In the genomic region with DNA sequence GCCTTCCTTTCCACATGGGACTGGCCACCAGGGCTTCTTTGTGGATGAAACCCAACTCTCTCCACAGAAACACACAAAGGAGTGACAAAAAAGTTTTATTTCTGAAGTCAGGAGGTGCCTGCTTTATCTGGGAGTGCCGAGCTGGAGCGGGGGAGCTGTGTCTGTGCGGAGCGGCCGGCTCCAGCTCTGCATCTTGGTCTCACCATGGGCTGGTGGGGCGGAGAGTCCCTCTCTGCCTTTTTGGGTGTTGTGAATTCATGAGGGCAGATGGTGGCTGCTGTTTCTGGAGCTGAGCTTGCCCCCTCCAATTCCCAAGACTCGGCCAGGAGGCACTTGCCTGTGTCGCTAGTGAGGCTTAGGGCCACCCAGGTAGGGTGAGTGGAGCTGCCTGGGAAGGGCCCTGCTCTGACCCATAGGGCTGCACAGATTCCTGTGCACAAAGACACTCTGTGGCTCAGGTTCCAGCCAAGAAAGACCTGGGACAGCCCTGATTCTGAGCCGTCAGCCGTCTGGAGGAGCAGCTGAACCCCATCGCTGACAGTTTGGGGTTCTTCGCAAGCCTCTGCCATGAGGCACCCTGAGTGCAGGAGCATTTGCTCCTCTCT, we compare ENCODE assay signal across 1 cellular context.
TF ChIP-seq lines count a peak whose summit lies in the region.

No MANE protein-coding gene starts in this region.

TF ChIP-seq in GM23338, 12 proteins besides CTCF, POLR2A, EP300 and RAD21 (continued from another document):
- TF ChIP-seq JUNB (IDR thresholded peaks at IDR 0.05; ENCODE audit: unreplicated experiment): no peak
- TF ChIP-seq ZNF331 (CRISPR knock-in tag; IDR thresholded peaks at IDR 0.05; ENCODE audit: low read depth): no peak
- TF ChIP-seq, protein P1, sequence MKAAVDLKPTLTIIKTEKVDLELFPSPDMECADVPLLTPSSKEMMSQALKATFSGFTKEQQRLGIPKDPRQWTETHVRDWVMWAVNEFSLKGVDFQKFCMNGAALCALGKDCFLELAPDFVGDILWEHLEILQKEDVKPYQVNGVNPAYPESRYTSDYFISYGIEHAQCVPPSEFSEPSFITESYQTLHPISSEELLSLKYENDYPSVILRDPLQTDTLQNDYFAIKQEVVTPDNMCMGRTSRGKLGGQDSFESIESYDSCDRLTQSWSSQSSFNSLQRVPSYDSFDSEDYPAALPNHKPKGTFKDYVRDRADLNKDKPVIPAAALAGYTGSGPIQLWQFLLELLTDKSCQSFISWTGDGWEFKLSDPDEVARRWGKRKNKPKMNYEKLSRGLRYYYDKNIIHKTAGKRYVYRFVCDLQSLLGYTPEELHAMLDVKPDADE (IDR thresholded peaks at IDR 0.05): no peak
- TF ChIP-seq, protein P2, sequence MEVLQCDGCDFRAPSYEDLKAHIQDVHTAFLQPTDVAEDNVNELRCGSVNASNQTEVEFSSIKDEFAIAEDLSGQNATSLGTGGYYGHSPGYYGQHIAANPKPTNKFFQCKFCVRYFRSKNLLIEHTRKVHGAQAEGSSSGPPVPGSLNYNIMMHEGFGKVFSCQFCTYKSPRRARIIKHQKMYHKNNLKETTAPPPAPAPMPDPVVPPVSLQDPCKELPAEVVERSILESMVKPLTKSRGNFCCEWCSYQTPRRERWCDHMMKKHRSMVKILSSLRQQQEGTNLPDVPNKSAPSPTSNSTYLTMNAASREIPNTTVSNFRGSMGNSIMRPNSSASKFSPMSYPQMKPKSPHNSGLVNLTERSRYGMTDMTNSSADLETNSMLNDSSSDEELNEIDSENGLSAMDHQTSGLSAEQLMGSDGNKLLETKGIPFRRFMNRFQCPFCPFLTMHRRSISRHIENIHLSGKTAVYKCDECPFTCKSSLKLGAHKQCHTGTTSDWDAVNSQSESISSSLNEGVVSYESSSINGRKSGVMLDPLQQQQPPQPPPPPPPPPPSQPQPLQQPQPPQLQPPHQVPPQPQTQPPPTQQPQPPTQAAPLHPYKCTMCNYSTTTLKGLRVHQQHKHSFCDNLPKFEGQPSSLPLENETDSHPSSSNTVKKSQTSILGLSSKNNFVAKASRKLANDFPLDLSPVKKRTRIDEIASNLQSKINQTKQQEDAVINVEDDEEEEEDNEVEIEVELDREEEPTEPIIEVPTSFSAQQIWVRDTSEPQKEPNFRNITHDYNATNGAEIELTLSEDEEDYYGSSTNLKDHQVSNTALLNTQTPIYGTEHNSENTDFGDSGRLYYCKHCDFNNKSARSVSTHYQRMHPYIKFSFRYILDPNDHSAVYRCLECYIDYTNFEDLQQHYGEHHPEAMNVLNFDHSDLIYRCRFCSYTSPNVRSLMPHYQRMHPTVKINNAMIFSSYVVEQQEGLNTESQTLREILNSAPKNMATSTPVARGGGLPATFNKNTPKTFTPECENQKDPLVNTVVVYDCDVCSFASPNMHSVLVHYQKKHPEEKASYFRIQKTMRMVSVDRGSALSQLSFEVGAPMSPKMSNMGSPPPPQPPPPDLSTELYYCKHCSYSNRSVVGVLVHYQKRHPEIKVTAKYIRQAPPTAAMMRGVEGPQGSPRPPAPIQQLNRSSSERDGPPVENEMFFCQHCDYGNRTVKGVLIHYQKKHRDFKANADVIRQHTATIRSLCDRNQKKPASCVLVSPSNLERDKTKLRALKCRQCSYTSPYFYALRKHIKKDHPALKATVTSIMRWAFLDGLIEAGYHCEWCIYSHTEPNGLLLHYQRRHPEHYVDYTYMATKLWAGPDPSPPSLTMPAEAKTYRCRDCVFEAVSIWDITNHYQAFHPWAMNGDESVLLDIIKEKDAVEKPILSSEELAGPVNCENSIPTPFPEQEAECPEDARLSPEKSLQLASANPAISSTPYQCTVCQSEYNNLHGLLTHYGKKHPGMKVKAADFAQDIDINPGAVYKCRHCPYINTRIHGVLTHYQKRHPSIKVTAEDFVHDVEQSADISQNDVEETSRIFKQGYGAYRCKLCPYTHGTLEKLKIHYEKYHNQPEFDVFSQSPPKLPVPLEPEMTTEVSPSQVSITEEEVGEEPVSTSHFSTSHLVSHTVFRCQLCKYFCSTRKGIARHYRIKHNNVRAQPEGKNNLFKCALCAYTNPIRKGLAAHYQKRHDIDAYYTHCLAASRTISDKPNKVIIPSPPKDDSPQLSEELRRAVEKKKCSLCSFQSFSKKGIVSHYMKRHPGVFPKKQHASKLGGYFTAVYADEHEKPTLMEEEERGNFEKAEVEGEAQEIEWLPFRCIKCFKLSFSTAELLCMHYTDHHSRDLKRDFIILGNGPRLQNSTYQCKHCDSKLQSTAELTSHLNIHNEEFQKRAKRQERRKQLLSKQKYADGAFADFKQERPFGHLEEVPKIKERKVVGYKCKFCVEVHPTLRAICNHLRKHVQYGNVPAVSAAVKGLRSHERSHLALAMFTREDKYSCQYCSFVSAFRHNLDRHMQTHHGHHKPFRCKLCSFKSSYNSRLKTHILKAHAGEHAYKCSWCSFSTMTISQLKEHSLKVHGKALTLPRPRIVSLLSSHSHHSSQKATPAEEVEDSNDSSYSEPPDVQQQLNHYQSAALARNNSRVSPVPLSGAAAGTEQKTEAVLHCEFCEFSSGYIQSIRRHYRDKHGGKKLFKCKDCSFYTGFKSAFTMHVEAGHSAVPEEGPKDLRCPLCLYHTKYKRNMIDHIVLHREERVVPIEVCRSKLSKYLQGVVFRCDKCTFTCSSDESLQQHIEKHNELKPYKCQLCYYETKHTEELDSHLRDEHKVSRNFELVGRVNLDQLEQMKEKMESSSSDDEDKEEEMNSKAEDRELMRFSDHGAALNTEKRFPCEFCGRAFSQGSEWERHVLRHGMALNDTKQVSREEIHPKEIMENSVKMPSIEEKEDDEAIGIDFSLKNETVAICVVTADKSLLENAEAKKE (CRISPR knock-in tag; IDR thresholded peaks at IDR 0.05): no peak
- TF ChIP-seq POLR2AphosphoS5 (IDR thresholded peaks at IDR 0.05; ENCODE audit: low read depth): no peak
- no peak for TF ChIP-seq NANOG (IDR thresholded peaks at IDR 0.05; ENCODE audit: borderline replicate concordance)
- no peak for TF ChIP-seq EZH2phosphoT487 (IDR thresholded peaks at IDR 0.05; ENCODE audit: unreplicated experiment)
- TF ChIP-seq, protein P3, sequence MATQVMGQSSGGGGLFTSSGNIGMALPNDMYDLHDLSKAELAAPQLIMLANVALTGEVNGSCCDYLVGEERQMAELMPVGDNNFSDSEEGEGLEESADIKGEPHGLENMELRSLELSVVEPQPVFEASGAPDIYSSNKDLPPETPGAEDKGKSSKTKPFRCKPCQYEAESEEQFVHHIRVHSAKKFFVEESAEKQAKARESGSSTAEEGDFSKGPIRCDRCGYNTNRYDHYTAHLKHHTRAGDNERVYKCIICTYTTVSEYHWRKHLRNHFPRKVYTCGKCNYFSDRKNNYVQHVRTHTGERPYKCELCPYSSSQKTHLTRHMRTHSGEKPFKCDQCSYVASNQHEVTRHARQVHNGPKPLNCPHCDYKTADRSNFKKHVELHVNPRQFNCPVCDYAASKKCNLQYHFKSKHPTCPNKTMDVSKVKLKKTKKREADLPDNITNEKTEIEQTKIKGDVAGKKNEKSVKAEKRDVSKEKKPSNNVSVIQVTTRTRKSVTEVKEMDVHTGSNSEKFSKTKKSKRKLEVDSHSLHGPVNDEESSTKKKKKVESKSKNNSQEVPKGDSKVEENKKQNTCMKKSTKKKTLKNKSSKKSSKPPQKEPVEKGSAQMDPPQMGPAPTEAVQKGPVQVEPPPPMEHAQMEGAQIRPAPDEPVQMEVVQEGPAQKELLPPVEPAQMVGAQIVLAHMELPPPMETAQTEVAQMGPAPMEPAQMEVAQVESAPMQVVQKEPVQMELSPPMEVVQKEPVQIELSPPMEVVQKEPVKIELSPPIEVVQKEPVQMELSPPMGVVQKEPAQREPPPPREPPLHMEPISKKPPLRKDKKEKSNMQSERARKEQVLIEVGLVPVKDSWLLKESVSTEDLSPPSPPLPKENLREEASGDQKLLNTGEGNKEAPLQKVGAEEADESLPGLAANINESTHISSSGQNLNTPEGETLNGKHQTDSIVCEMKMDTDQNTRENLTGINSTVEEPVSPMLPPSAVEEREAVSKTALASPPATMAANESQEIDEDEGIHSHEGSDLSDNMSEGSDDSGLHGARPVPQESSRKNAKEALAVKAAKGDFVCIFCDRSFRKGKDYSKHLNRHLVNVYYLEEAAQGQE (IDR thresholded peaks at IDR 0.05; ENCODE audit: unreplicated experiment): no peak
- no peak for TF ChIP-seq EZH2 (IDR thresholded peaks at IDR 0.05; ENCODE audit: low read depth, unreplicated experiment)
- TF ChIP-seq STAT1 (IDR thresholded peaks at IDR 0.05; ENCODE audit: unreplicated experiment): no peak
TF ChIP-seq in GM23338: peak in this region for 0.
